22 cellular contexts compared by ENCODE assay signal in the genomic region with DNA sequence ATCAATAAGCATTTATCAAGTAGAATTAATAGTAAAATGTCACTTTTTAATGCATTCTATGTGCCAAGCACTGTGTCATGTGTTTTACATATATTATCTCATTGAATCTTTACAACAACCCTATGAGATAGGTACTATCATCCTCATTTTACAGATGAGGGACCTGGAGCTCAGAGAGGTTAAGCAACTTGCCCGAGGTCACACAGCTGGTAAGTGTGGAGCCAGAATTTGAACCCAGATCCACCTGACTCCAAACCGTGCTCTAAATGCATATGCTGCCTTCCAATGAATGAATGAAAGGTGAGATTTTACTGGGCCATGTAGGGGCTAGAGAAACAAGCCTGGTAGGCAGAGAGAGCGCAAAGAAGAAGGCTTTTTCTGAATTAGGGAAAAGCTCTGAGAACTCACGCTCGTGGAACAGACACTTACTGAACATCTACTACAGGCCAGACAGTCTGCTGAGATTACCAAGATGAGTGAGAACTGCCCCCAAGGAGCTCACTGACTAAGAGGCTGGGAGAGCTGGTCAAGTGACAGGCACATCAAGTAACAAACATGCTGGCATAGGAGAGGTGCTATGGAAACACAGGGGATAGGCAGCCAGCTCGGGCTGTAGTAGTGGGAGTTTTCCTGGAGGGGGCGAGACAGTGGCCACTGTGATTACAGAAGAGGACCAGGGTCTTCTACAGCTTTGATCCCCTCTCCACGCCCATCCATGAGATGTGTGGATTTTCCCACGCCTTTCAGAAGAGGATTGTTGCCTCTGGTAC. TPM values are rescaled to one million over a fixed set of nuclear protein-coding genes. Genes with fewer than 3 reads are reported as not detected.
DNase-seq lines count a peak whose midpoint lies in the region; ATAC-seq and TF ChIP-seq lines count a peak whose summit lies in the region.
"Had no signal": no experiment of that assay in that cellular context is flagged by ENCODE, and none has a peak within 500 bp of the region (broad histone marks: within the 10 kb centered on the region; RNA-seq: fewer than 3 reads in every experiment).

No MANE protein-coding gene starts in this region.

- H3K27me3 Mint-ChIP-seq in CD14-positive monocyte (ENCODE audit: low read depth in 3 of 3) = peaks cover 50 to 71% (median 62%) of the 10 kb centered on the region in 3 donors

- in situ Hi-C loops in transverse colon (cut with MboI; ENCODE audit: low pct_ligation_motif_present in 1 of 4, low pct_unique_long_range_greater_than_20kb in 1 of 4, low sequenced_read_pairs in 3 of 4) = no loop called here

- peaks cover 0 to 22% (median 0%) of the 10 kb centered on the region in 7 donors for H3K9me3 Mint-ChIP-seq in CD14-positive monocyte
- H3K9me3 Mint-ChIP-seq: activated naive CD4-positive, alpha-beta T cell treated with anti-CD3 and anti-CD28 coated beads, Interleukin-2, amount 50 U/mL, for 72 hours; activated T-cell treated with anti-CD3 and anti-CD28 coated beads, Interleukin-2, amount 50 U/mL, for 72 hours; CD8-positive, alpha-beta memory T cell had no signal

- H3K27ac ChIP-seq in heart left ventricle (no peak overlapping the region), transverse colon (no peak overlapping the region)
- H3K27ac ChIP-seq: colonic mucosa, ovary, tibial artery had no signal

- H3K27ac Mint-ChIP-seq in CD14-positive monocyte = no peak overlapping the region
- H3K27ac Mint-ChIP-seq: activated naive CD4-positive, alpha-beta T cell treated with anti-CD3 and anti-CD28 coated beads, Interleukin-2, amount 50 U/mL, for 72 hours; activated T-cell treated with anti-CD3 and anti-CD28 coated beads, Interleukin-2, amount 50 U/mL, for 72 hours had no signal

- H3K27me3 ChIP-seq in H7 (ENCODE audit: control insufficient read depth, insufficient read depth, low read length) = peaks cover 31% of the 10 kb centered on the region
- H3K27me3 ChIP-seq in heart left ventricle = peaks cover 0 to 25% (median 0%) of the 10 kb centered on the region in 9 donors
- H3K27me3 ChIP-seq in transverse colon = peaks cover 38% of the 10 kb centered on the region
- H3K27me3 ChIP-seq: ovary had no signal

- peak; percentile 11 for TF ChIP-seq CTCF in CD14-positive monocyte (IDR thresholded peaks at IDR 0.05)
- TF ChIP-seq CTCF in heart left ventricle (IDR thresholded peaks at IDR 0.05) = no peak
- no peak for TF ChIP-seq CTCF in transverse colon (IDR thresholded peaks at IDR 0.05)

- no peaks in the 10 kb centered on the region for H3K36me3 ChIP-seq in H7 (replicated peaks; ENCODE audit: control insufficient read depth, insufficient read depth, low read length)
- no peaks in the 10 kb centered on the region for H3K36me3 ChIP-seq in heart left ventricle
- H3K36me3 ChIP-seq in transverse colon = no peaks in the 10 kb centered on the region
- H3K36me3 ChIP-seq: colonic mucosa, ovary, tibial artery had no signal

- peaks cover 24% of the 10 kb centered on the region for H3K4me1 Mint-ChIP-seq in CD14-positive monocyte

- no peak overlapping the region for H3K4me3 Mint-ChIP-seq in CD14-positive monocyte
- H3K4me3 Mint-ChIP-seq: activated T-cell treated with anti-CD3 and anti-CD28 coated beads, Interleukin-2, amount 50 U/mL, for 72 hours; CD8-positive, alpha-beta memory T cell had no signal

- no peak for TF ChIP-seq EP300 in transverse colon (IDR thresholded peaks at IDR 0.05; ENCODE audit: low read depth)

- H3K4me3 ChIP-seq in H7 (ENCODE audit: insufficient read depth, low read depth, low read length) (no peak overlapping the region), heart left ventricle (no peak overlapping the region), transverse colon (no peak overlapping the region)
- H3K4me3 ChIP-seq: colonic mucosa, ovary, tibial artery had no signal

- TF ChIP-seq POLR2A in heart left ventricle (IDR thresholded peaks at IDR 0.05) (no peak), transverse colon (IDR thresholded peaks at IDR 0.05) (no peak)

- H3K9me3 ChIP-seq in heart left ventricle (no peaks in the 10 kb centered on the region), transverse colon (no peaks in the 10 kb centered on the region)
- H3K9me3 ChIP-seq: colonic mucosa, ovary, tibial artery had no signal

- peaks cover 0 to 16% (median 7%) of the 10 kb centered on the region in 12 donors for H3K4me1 ChIP-seq in heart left ventricle
- peaks cover 0 to 16% (median 13%) of the 10 kb centered on the region in 4 donors for H3K4me1 ChIP-seq in transverse colon
- H3K4me1 ChIP-seq: colonic mucosa had no signal

- intact Hi-C loops in CD14-positive monocyte (cut with micrococcal nuclease) = no loop called here
- intact Hi-C loops in heart left ventricle (cut with DNase I) = loop anchor here in 1 of 10 donors (5.0 kb wide), 1 partner anchor 44 kb away; no protein-coding TSS in a partner anchor
- intact Hi-C loops in transverse colon (cut with DNase I; ENCODE audit: low total_unique reads) = no loop called here

- H3K36me3 Mint-ChIP-seq in CD14-positive monocyte = no peaks in the 10 kb centered on the region
- H3K36me3 Mint-ChIP-seq: activated naive CD4-positive, alpha-beta T cell treated with anti-CD3 and anti-CD28 coated beads, Interleukin-2, amount 50 U/mL, for 72 hours; CD8-positive, alpha-beta memory T cell had no signal

- DNase-seq in CD14-positive monocyte (ENCODE audit: low spot score) (no peak), H7 (peak; percentile 75), RKO (ENCODE audit: low spot score) (peak; percentile 41), islet precursor cell (peak; percentile 74), heart left ventricle (no peak), transverse colon (no peak), NCI-H2171 treated with DMSO at 0.1 percent for 48 hours (lab: John Stamatoyannopoulos, UW) (no peak), NCI-H1048 (lab: John Stamatoyannopoulos, UW) (no peak)
- DNase-seq: activated CD8-positive, alpha-beta memory T cell treated with anti-CD3 and anti-CD28 coated beads for 24 hours; activated T-cell treated with anti-CD3 and anti-CD28 coated beads, Interleukin-2, amount 50 U/mL, for 72 hours; CD8-positive, alpha-beta memory T cell; colonic mucosa; left ventricle myocardium superior; NCI-H2029 treated with DMSO at 0.1 percent for 48 hours; NCI-H510A treated with DMSO at 0.1 percent for 48 hours; ovary; stimulated activated naive CD4-positive, alpha-beta T cell treated with Interleukin-2 at 50 U/mL for 16 hours; T-helper 9 cell; tibial artery had no signal

- WGBS in heart left ventricle, 4 donors = 84 to 90% (median 87%) methylated on average over 9 of the region's 9 CpGs
- WGBS in transverse colon (ENCODE audit: low coverage in 1 of 2), 2 donors = 76% methylated on average over 9 of the region's 9 CpGs; no CpG with 5 or more reads in 1 of the 2 donors

- ATAC-seq in heart left ventricle = no peak
- ATAC-seq: activated CD4-positive, CD25-positive, alpha-beta regulatory T cell treated with anti-CD3 and anti-CD28 coated beads, Interleukin-2, amount 50 U/mL, for 24 hours; activated naive CD4-positive, alpha-beta T cell treated with anti-CD3 and anti-CD28 coated beads, Interleukin-2, amount 50 U/mL, for 72 hours; activated T-cell treated with anti-CD3 and anti-CD28 coated beads, Interleukin-2, amount 50 U/mL, for 72 hours; left ventricle myocardium superior; sciatic nerve had no signal

RNA-seq across cellular contexts. Expression of a gene that starts 4.4 kb away (rescaled TPM):
- not detected for polyA plus RNA-seq in CD14-positive monocyte
- total RNA-seq in H7 (2014; rRNA removed; shearing (Covaris generic)) = 0.31 and 0.37 TPM in 2 replicates
- total RNA-seq in heart left ventricle = 1 to 10 TPM in 4 of 9 donors, under 1 TPM in 5; 0.38 to 2.1 (median 0.98) TPM
- 1 to 10 TPM in 1 of 2 donors, under 1 TPM in 1; 0.25 to 1.1 TPM for polyA plus RNA-seq in heart left ventricle
- total RNA-seq in transverse colon = under 1 TPM in 1 of 4 donors, not detected in 3; 0.14 TPM
- total RNA-seq: sciatic nerve had no signal
- polyA plus RNA-seq: CD8-positive, alpha-beta memory T cell had no signal

RNA-seq across cellular contexts. Expression of a gene that starts 15.3 kb away (rescaled TPM):
- polyA plus RNA-seq in CD14-positive monocyte = 10 to 100 TPM; 14.2 to 15.5 TPM
- 34.0 and 44.0 TPM in 2 replicates for total RNA-seq in H7 (2014; rRNA removed; shearing (Covaris generic))
- total RNA-seq in heart left ventricle = 10 to 100 TPM; 19.7 to 47.0 (median 30.7) TPM
- 10 to 100 TPM; 10.6 to 13.7 TPM for polyA plus RNA-seq in heart left ventricle
- total RNA-seq in transverse colon = 10 to 100 TPM; 16.4 to 30.1 (median 18.2) TPM

RNA-seq across cellular contexts. Expression of a gene that starts 31.9 kb away (rescaled TPM):
- polyA plus RNA-seq in CD14-positive monocyte = 1 to 10 TPM; 8.0 to 8.6 TPM
- total RNA-seq in H7 (2014; rRNA removed; shearing (Covaris generic)) = 21.2 and 33.2 TPM in 2 replicates
- 10 to 100 TPM in 7 of 9 donors, 1 to 10 TPM in 2; 9.4 to 16.3 (median 12.8) TPM for total RNA-seq in heart left ventricle
- 10 to 100 TPM; 10.8 to 12.9 TPM for polyA plus RNA-seq in heart left ventricle
- total RNA-seq in transverse colon = 10 to 100 TPM; 20.7 to 63.6 (median 48.2) TPM

RNA-seq across cellular contexts. Expression of a gene that starts 32.0 kb away (rescaled TPM):
- polyA plus RNA-seq in CD14-positive monocyte (under 1 TPM in 1 of 2 donors, not detected in 1; 0.09 TPM), heart left ventricle (not detected)
- not detected in 2 replicates for total RNA-seq in H7 (2014; rRNA removed; shearing (Covaris generic))
- total RNA-seq in heart left ventricle (1 to 10 TPM in 1 of 9 donors, not detected in 8; 3.7 TPM), transverse colon (100 to 1,000 TPM in 2 of 4 donors, 10 to 100 TPM in 2; 75.2 to 248 (median 111) TPM)
- polyA plus RNA-seq: CD8-positive, alpha-beta memory T cell had no signal

RNA-seq across cellular contexts. Expression of a gene that starts 46.1 kb away (rescaled TPM):
- polyA plus RNA-seq in CD14-positive monocyte (1 to 10 TPM; 3.8 to 6.4 TPM), heart left ventricle (10 to 100 TPM in 1 of 2 donors, 1 to 10 TPM in 1; 6.6 to 17.7 TPM)
- total RNA-seq in H7 (2014; rRNA removed; shearing (Covaris generic)) = 4.8 and 7.0 TPM in 2 replicates
- total RNA-seq in heart left ventricle (10 to 100 TPM in 5 of 9 donors, 1 to 10 TPM in 4; 7.1 to 18.3 (median 11.2) TPM), transverse colon (10 to 100 TPM; 11.5 to 56.9 (median 32.7) TPM)

Comparison
In these comparisons a context has a peak if more than half of its experiments do, and no peak if none do; other contexts are left out.
1. DNase-seq: peak in H7 (single experiment), RKO (single experiment) and islet precursor cell (single experiment); none in CD14-positive monocyte (single experiment), heart left ventricle (0 of 5), transverse colon (single experiment), NCI-H2171 treated with DMSO at 0.1 percent for 48 hours (single experiment) and NCI-H1048 (single experiment).